Comparison of ENCODE assay signal across 1 cellular context in genomic region chr2:219269362-219270054, GRCh38.
TF ChIP-seq lines count a peak whose summit lies in the region.

No MANE protein-coding gene starts in this region.

TF ChIP-seq in HepG2, 621 proteins besides CTCF, POLR2A, EP300 and RAD21 (continued from another document):
- TF ChIP-seq IKZF5 (CRISPR knock-in tag; IDR thresholded peaks at IDR 0.05): no peak
- peak; percentile 82 for TF ChIP-seq HNF4A (CRISPR knock-in tag; IDR thresholded peaks at IDR 0.05)
- no peak for TF ChIP-seq THAP8 (CRISPR knock-in tag; IDR thresholded peaks at IDR 0.05; ENCODE audit: borderline replicate concordance)
- no peak for TF ChIP-seq ZNF136 (CRISPR knock-in tag; IDR thresholded peaks at IDR 0.05; ENCODE audit: low read depth)
- TF ChIP-seq ZSCAN25 (CRISPR knock-in tag; IDR thresholded peaks at IDR 0.05): no peak
- TF ChIP-seq ZNF329 (CRISPR knock-in tag; IDR thresholded peaks at IDR 0.05; ENCODE audit: low read depth): no peak
- TF ChIP-seq ZNF660 (CRISPR knock-in tag; IDR thresholded peaks at IDR 0.05; ENCODE audit: borderline replicate concordance, low read depth): no peak
- TF ChIP-seq CBX2 (IDR thresholded peaks at IDR 0.05; ENCODE audit: low read depth, low read length): no peak
- TF ChIP-seq CBX2 (CRISPR knock-in tag; IDR thresholded peaks at IDR 0.05; ENCODE audit: low read depth): no peak
- peak; percentile 66; the same call in 1 of the 2 replicates for TF ChIP-seq ZFX (CRISPR knock-in tag; IDR thresholded peaks at IDR 0.05; ENCODE audit: low read depth)
- TF ChIP-seq ZNF263 (CRISPR knock-in tag; IDR thresholded peaks at IDR 0.05): peak; percentile 37; the same call in 1 of the 2 replicates
- no peak for TF ChIP-seq HNF1A (IDR thresholded peaks at IDR 0.05; ENCODE audit: low read depth)
- TF ChIP-seq HNF1A (CRISPR knock-in tag; IDR thresholded peaks at IDR 0.05; ENCODE audit: borderline replicate concordance): no peak
- TF ChIP-seq DMTF1 (CRISPR knock-in tag; IDR thresholded peaks at IDR 0.05): no peak
- no peak for TF ChIP-seq ELF4 (CRISPR knock-in tag; IDR thresholded peaks at IDR 0.05; ENCODE audit: borderline replicate concordance)
- no peak for TF ChIP-seq RFX3 (CRISPR knock-in tag; IDR thresholded peaks at IDR 0.05)
- TF ChIP-seq SKIL (CRISPR knock-in tag; IDR thresholded peaks at IDR 0.05; ENCODE audit: borderline replicate concordance): no peak
- peak; percentile 85; the same call in 1 of the 2 replicates for TF ChIP-seq THRA (CRISPR knock-in tag; IDR thresholded peaks at IDR 0.05; ENCODE audit: borderline replicate concordance)
- no peak for TF ChIP-seq ZFP82 (CRISPR knock-in tag; IDR thresholded peaks at IDR 0.05; ENCODE audit: borderline replicate concordance)
